In the genomic region with DNA sequence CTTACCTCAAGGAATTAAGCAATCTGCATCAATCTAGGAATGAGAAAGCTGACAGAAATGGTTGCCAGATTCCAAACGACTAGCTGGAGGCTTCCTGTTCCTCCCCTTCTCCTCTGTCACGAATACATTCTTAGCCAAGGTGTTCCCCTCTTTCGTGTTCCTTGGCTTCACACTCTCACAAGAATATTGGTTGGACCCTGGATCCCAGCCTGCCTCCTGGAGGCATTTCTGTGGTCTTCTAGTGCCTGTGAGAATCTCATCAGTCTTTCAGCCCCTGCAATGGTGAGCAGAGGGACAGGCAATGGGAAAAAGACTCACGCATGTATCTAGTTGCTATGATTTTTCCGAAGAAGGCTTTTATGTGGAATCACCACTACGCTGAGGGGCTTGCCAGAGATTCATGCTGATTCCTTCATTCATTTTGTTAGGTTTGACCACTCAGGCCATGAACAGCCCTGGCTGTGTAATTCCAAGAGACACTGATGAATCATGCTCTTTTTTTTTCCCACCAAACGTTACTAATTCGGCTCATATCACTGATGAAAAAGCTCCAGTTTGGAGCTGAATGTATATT, we compare ENCODE assay signal across 17 cellular contexts. TPM values are rescaled to one million over a fixed set of nuclear protein-coding genes. Genes with fewer than 3 reads are reported as not detected.
DNase-seq lines count a peak whose midpoint lies in the region; TF ChIP-seq lines count a peak whose summit lies in the region.
"Had no signal": no experiment of that assay in that cellular context is flagged by ENCODE, and none has a peak within 500 bp of the region (broad histone marks: within the 10 kb centered on the region; RNA-seq: fewer than 3 reads in every experiment).

No MANE protein-coding gene starts in this region.

- H3K36me3 Mint-ChIP-seq in chondrocyte (ENCODE audit: low read depth), result no peaks in the 10 kb centered on the region
- H3K36me3 Mint-ChIP-seq in nephron progenitor cell (ENCODE audit: low read depth), result no peaks in the 10 kb centered on the region

- H3K27me3 Mint-ChIP-seq in chondrocyte (ENCODE audit: low read depth), result no peaks in the 10 kb centered on the region
- H3K27me3 Mint-ChIP-seq in nephron progenitor cell (ENCODE audit: low read depth, poor library complexity), result no peaks in the 10 kb centered on the region

- no peaks in the 10 kb centered on the region for H3K9me3 Mint-ChIP-seq in chondrocyte (ENCODE audit: low read depth)
- no peaks in the 10 kb centered on the region for H3K9me3 Mint-ChIP-seq in nephron progenitor cell
- H3K9me3 Mint-ChIP-seq: activated T-cell treated with anti-CD3 and anti-CD28 coated beads, Interleukin-2, amount 50 U/mL, for 4 hours had no signal

- TF ChIP-seq POLR2A in thyroid gland (IDR thresholded peaks at IDR 0.05), result no peak

- H3K9me3 ChIP-seq in thyroid gland, result no peaks in the 10 kb centered on the region
- H3K9me3 ChIP-seq: tibial artery had no signal

- WGBS in thyroid gland, 2 donors, result 80 to 81% methylated on average over 8 of the region's 8 CpGs

- H3K4me1 ChIP-seq in thyroid gland, result peaks cover 0 to 5% of the 10 kb centered on the region in 2 donors
- H3K4me1 ChIP-seq: parathyroid adenoma had no signal

- intact Hi-C loops in thyroid gland (cut with DNase I), result no loop called here

- H3K27ac Mint-ChIP-seq in chondrocyte (ENCODE audit: unreplicated experiment) (peak overlapping the region; percentile 81), nephron progenitor cell (no peak overlapping the region)

- TF ChIP-seq CTCF in chondrocyte (IDR thresholded peaks at IDR 0.05) (peak; percentile 36), nephron progenitor cell (IDR thresholded peaks at IDR 0.05) (no peak), thyroid gland (IDR thresholded peaks at IDR 0.05) (no peak)

- H3K4me3 ChIP-seq in thyroid gland (replicated peaks in 1 of 3), result no peak overlapping the region
- H3K4me3 ChIP-seq: tibial artery had no signal

- H3K27me3 ChIP-seq in thyroid gland, result no peaks in the 10 kb centered on the region
- H3K27me3 ChIP-seq: tibial artery had no signal

- H3K4me3 Mint-ChIP-seq in chondrocyte (ENCODE audit: unreplicated experiment), result no peak overlapping the region
- peak overlapping the region; percentile 33 for H3K4me3 Mint-ChIP-seq in nephron progenitor cell
- H3K4me3 Mint-ChIP-seq: activated T-cell treated with anti-CD3 and anti-CD28 coated beads, Interleukin-2, amount 50 U/mL, for 4 hours had no signal

- peak; percentile 29 for DNase-seq in Daoy (ENCODE audit: low read depth)
- peak; percentile 92 for DNase-seq in NCI-H226
- DNase-seq in chondrocyte (ENCODE audit: low spot score), result no peak
- DNase-seq in nephron progenitor cell, result no peak
- no peak for DNase-seq in activated effector memory CD4-positive, alpha-beta T cell treated with Interleukin-2 at 50 U/mL for 16 hours
- DNase-seq in ecto neural progenitor cell (ENCODE audit: low spot score), result no peak
- no peak for DNase-seq in thyroid gland
- no peak for DNase-seq in NCI-H146 treated with DMSO at 0.1 percent for 48 hours (lab: John Stamatoyannopoulos, UW; ENCODE audit: unreplicated experiment)
- DNase-seq: activated CD4-positive, alpha-beta T cell treated with anti-CD3 and anti-CD28 coated beads for 1 hour; activated T-cell treated with anti-CD3 and anti-CD28 coated beads, Interleukin-2, amount 50 U/mL, for 4 hours; DMS53; midbrain; NCI-H1092; NCI-H446 treated with DMSO at 0.1 percent for 48 hours; tibial artery had no signal

- no peaks in the 10 kb centered on the region for H3K36me3 ChIP-seq in thyroid gland
- H3K36me3 ChIP-seq: tibial artery had no signal

- peaks cover 61% of the 10 kb centered on the region for H3K4me1 Mint-ChIP-seq in chondrocyte (ENCODE audit: low read depth)
- peaks cover 57% of the 10 kb centered on the region for H3K4me1 Mint-ChIP-seq in nephron progenitor cell

- H3K27ac ChIP-seq in thyroid gland, result no peak overlapping the region
- H3K27ac ChIP-seq: parathyroid adenoma had no signal

RNA-seq across cellular contexts. Expression of gene P3H2, which starts 1.6 kb away (rescaled TPM):
- 28.2 and 49.8 TPM in 2 replicates for total RNA-seq in Daoy (2014; rRNA removed; shearing (Covaris generic))
- 18.2 to 72.4 TPM (median 21.9 TPM) in 3 replicates for total RNA-seq in chondrocyte
- total RNA-seq in thyroid gland, result 10 to 100 TPM in 1 of 4 donors, 1 to 10 TPM in 3; 4.2 to 20.2 (median 5.7) TPM
- total RNA-seq: T-helper 1 cell treated with Interleukin-12 subunit alpha and Interleukin-12 subunit beta and Interleukin-4 antibody, amounts not matched to agents 30 ng/mL and 1 ng/mL, for 36 hours had no signal

Comparison
In these comparisons a context has a peak if more than half of its experiments do, and no peak if none do; other contexts are left out.
1. DNase-seq: peak in Daoy (single experiment) and NCI-H226 (single experiment); none in chondrocyte (single experiment), nephron progenitor cell (single experiment), activated effector memory CD4-positive, alpha-beta T cell treated with Interleukin-2 at 50 U/mL for 16 hours (single experiment), ecto neural progenitor cell (single experiment), thyroid gland (0 of 2) and NCI-H146 treated with DMSO at 0.1 percent for 48 hours (single experiment).